1 cellular context compared by ENCODE assay signal in genomic region chr2:28659127-28659526, GRCh38.
TF ChIP-seq lines count a peak whose summit lies in the region.

No MANE protein-coding gene starts in this region.

TF ChIP-seq in K562, 482 proteins besides CTCF, POLR2A, EP300 and RAD21 (continued from another document):
- TF ChIP-seq AFF4 (CRISPR knock-in tag; IDR thresholded peaks at IDR 0.05) (no peak), ZNF184 (CRISPR knock-in tag; IDR thresholded peaks at IDR 0.05) (peak; percentile 75), SMARCB1 (IDR thresholded peaks at IDR 0.05; ENCODE audit: insufficient read length, low read depth) (no peak), KLF13 (tag; IDR thresholded peaks at IDR 0.05; ENCODE audit: borderline replicate concordance, low read depth) (no peak)
